Comparison of ENCODE assay signal across 28 cellular contexts in genomic region chr10:129850790-129851189, GRCh38.
"Had no signal": no experiment of that assay in that cellular context is flagged by ENCODE, and none has a peak within 500 bp of the region (broad histone marks: within the 10 kb centered on the region; RNA-seq: fewer than 3 reads in every experiment).

No MANE protein-coding gene starts in this region.

- H3K9me3 Mint-ChIP-seq: activated CD4-positive, alpha-beta memory T cell treated with anti-CD3 and anti-CD28 coated beads for 36 hours; activated CD4-positive, alpha-beta T cell treated with anti-CD3 and anti-CD28 coated beads, Interleukin-2, amount 10 ng/mL, durations not matched to agents 7 days and 5 days; activated T-cell treated with anti-CD3 and anti-CD28 coated beads, Interleukin-2, amount 50 U/mL, for 4 hours had no signal

- H3K4me1 Mint-ChIP-seq: activated CD4-positive, alpha-beta T cell treated with anti-CD3 and anti-CD28 coated beads, Interleukin-2, amount 10 ng/mL, durations not matched to agents 7 days and 5 days had no signal

- H3K27ac ChIP-seq: KMS-11, VCaP had no signal

- H3K4me3 Mint-ChIP-seq: activated CD4-positive, alpha-beta memory T cell treated with anti-CD3 and anti-CD28 coated beads for 36 hours; activated CD4-positive, alpha-beta T cell treated with anti-CD3 and anti-CD28 coated beads, Interleukin-2, amount 10 ng/mL, durations not matched to agents 7 days and 5 days; activated naive CD8-positive, alpha-beta T cell; activated T-cell treated with anti-CD3 and anti-CD28 coated beads, Interleukin-2, amount 50 U/mL, for 4 hours; brain had no signal

- FAIRE-seq: astrocyte had no signal

- H3K9ac ChIP-seq: KMS-11, SK-N-SH had no signal

- ATAC-seq: activated T-cell treated with anti-CD3 and anti-CD28 coated beads, Interleukin-2, amount 50 U/mL, for 4 hours; Panc1; Right ventricle myocardium inferior had no signal

- DNase-seq: activated CD4-positive, alpha-beta memory T cell treated with anti-CD3 and anti-CD28 coated beads for 36 hours; activated CD4-positive, alpha-beta T cell treated with anti-CD3 and anti-CD28 coated beads, Interleukin-2, amount 10 ng/mL, durations not matched to agents 7 days and 5 days; activated CD4-positive, CD25-positive, alpha-beta regulatory T cell; activated CD8-positive, alpha-beta memory T cell treated with anti-CD3 and anti-CD28 coated beads for 24 hours; activated effector memory CD4-positive, alpha-beta T cell treated with anti-CD3 and anti-CD28 coated beads, Interleukin-2, amount 50 U/mL, for 16 hours; activated naive CD4-positive, alpha-beta T cell treated with Interleukin-2 at 50 U/mL for 16 hours; activated T-cell treated with anti-CD3 and anti-CD28 coated beads, Interleukin-2, amount 50 U/mL, for 4 hours; amygdala; MV-4-11; NCI-H1105; NCI-H1436; NCI-H1694 treated with DMSO at 0.1 percent for 48 hours; NCI-H2029 treated with DMSO at 0.1 percent for 48 hours; NCI-H345; NCI-H510A; NCI-H526 treated with DMSO at 0.1 percent for 48 hours; NK-92 treated with Interleukin-12 subunit alpha and Interleukin-12 subunit beta, amount 100 ng/mL, for 24 hours; OCI-M1; RPMI8226; SK-N-SH; T-helper 1 cell had no signal

- H3K36me3 Mint-ChIP-seq: activated CD4-positive, alpha-beta memory T cell treated with anti-CD3 and anti-CD28 coated beads for 36 hours; activated naive CD8-positive, alpha-beta T cell had no signal

- H3K4me2 ChIP-seq: KMS-11, SK-N-SH had no signal

- H3K9me3 ChIP-seq: SK-N-SH had no signal

- H3K27ac Mint-ChIP-seq: activated CD4-positive, alpha-beta memory T cell treated with anti-CD3 and anti-CD28 coated beads for 36 hours; activated CD4-positive, alpha-beta T cell treated with anti-CD3 and anti-CD28 coated beads, Interleukin-2, amount 10 ng/mL, durations not matched to agents 7 days and 5 days; activated naive CD8-positive, alpha-beta T cell had no signal
